In the genomic region with DNA sequence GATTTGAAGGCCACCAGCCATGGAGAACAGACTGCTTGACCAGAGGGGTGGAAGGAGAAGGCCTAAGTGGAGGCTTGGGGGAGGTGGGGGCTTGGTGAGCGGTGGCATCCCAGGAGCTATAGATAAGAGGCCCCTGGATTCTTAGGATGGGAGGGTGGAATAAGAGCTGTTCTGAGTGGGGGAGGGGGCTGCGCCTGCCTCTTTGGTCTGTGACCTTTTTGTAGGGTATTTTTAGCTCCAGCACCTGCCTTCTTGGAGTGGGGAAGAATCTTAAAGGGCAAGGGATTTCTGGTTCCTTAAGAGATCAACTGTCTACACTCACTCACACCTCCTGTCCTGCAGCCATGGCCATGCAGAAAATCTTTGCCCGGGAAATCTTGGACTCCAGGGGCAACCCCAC, we compare ENCODE assay signal across 1 cellular context.
TF ChIP-seq lines count a peak whose summit lies in the region.

No MANE protein-coding gene starts in this region.

TF ChIP-seq in SK-N-SH, 30 proteins besides CTCF, POLR2A, EP300 and RAD21 (continued from another document):
- TF ChIP-seq, protein P1, sequence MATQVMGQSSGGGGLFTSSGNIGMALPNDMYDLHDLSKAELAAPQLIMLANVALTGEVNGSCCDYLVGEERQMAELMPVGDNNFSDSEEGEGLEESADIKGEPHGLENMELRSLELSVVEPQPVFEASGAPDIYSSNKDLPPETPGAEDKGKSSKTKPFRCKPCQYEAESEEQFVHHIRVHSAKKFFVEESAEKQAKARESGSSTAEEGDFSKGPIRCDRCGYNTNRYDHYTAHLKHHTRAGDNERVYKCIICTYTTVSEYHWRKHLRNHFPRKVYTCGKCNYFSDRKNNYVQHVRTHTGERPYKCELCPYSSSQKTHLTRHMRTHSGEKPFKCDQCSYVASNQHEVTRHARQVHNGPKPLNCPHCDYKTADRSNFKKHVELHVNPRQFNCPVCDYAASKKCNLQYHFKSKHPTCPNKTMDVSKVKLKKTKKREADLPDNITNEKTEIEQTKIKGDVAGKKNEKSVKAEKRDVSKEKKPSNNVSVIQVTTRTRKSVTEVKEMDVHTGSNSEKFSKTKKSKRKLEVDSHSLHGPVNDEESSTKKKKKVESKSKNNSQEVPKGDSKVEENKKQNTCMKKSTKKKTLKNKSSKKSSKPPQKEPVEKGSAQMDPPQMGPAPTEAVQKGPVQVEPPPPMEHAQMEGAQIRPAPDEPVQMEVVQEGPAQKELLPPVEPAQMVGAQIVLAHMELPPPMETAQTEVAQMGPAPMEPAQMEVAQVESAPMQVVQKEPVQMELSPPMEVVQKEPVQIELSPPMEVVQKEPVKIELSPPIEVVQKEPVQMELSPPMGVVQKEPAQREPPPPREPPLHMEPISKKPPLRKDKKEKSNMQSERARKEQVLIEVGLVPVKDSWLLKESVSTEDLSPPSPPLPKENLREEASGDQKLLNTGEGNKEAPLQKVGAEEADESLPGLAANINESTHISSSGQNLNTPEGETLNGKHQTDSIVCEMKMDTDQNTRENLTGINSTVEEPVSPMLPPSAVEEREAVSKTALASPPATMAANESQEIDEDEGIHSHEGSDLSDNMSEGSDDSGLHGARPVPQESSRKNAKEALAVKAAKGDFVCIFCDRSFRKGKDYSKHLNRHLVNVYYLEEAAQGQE (IDR thresholded peaks at IDR 0.05; ENCODE audit: low read depth, low read length): no peak
